In the genomic region with DNA sequence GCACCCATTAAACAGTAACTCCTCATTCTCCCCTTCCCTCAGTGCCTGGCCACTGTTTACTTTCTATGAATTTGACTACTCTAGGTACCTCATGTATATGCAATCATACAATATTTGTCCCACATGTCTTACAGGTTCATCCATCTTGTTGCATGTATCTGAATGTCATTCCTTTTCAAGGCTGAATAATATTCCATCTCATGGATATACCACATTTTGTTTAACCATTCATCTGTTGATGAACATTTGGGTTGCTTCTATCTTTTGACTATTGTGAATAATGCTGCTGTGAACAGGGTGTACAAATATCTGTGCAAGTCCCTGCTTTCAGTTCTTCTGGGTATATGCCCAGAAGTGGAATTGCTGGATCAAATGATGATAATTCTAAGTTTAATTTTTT, we compare ENCODE assay signal across 7 cellular contexts.
"Had no signal": no experiment of that assay in that cellular context is flagged by ENCODE, and none has a peak within 500 bp of the region (broad histone marks: within the 10 kb centered on the region; RNA-seq: fewer than 3 reads in every experiment).

No MANE protein-coding gene starts in this region.

- H3K27ac Mint-ChIP-seq: GM23338 had no signal

- H3K4me2 ChIP-seq: GM23338 had no signal

- H3K4me3 ChIP-seq: GM23338, HAP-1 had no signal

- H2AFZ ChIP-seq: GM23338 had no signal

- H3K4me3 Mint-ChIP-seq: GM23338 had no signal

- H3K36me3 ChIP-seq: HAP-1 had no signal

- H3K4me1 ChIP-seq: HAP-1 had no signal

- FAIRE-seq: HTR-8/SVneo had no signal

- DNase-seq: H7, IMR-90, KBM-7 had no signal

- ATAC-seq: GM23338, HCT116 had no signal
